10 cellular contexts compared by ENCODE assay signal in genomic region chr2:73069041-73069854, GRCh38. TPM values are rescaled to one million over a fixed set of nuclear protein-coding genes. Genes with fewer than 3 reads are reported as not detected.
DNase-seq lines count a peak whose midpoint lies in the region; ATAC-seq and TF ChIP-seq lines count a peak whose summit lies in the region.
"Had no signal": no experiment of that assay in that cellular context is flagged by ENCODE, and none has a peak within 500 bp of the region (broad histone marks: within the 10 kb centered on the region; RNA-seq: fewer than 3 reads in every experiment).

No MANE protein-coding gene starts in this region.

- peaks cover 33% of the 10 kb centered on the region for H3K79me2 ChIP-seq in PC-9 (ENCODE audit: low read depth)

- intact Hi-C loops in PC-9 (cut with micrococcal nuclease; ENCODE audit: unreplicated experiment) = no loop called here

- H3K9me3 Mint-ChIP-seq in endodermal cell = no peaks in the 10 kb centered on the region

- no peak overlapping the region for H3K9ac ChIP-seq in endodermal cell (ENCODE audit: extremely low read depth, low read length, poor library complexity, severe bottlenecking)

- DNase-seq in GM03348 (ENCODE audit: low spot score) = peak; percentile 32
- DNase-seq in PC-9 = no peak
- DNase-seq in endodermal cell = peak; percentile 45
- DNase-seq in retinal pigment epithelial cell (ENCODE audit: low read depth) = no peak
- DNase-seq in RWPE1 (ENCODE audit: low spot score) = no peak
- DNase-seq in NCI-H2107 (lab: John Stamatoyannopoulos, UW) = no peak
- DNase-seq: activated CD4-positive, alpha-beta T cell treated with anti-CD3 and anti-CD28 coated beads for 1 hour had no signal

- H3K9me3 ChIP-seq in PC-9 (ENCODE audit: insufficient read depth, low read depth) (no peaks in the 10 kb centered on the region), endodermal cell (ENCODE audit: control insufficient read depth, low read length) (no peaks in the 10 kb centered on the region)
- H3K9me3 ChIP-seq: mucosa of descending colon had no signal

- H3K36me3 ChIP-seq in PC-9 (ENCODE audit: low read depth) (no peaks in the 10 kb centered on the region), endodermal cell (ENCODE audit: control insufficient read depth, insufficient read depth, low read length) (no peaks in the 10 kb centered on the region)

- no TSS peak for BruUV-seq in PC-9 (replicated peaks; lab: Mats Ljungman, UMichigan)

- H3K27ac Mint-ChIP-seq in endodermal cell = no peak overlapping the region

- peaks cover 8% of the 10 kb centered on the region; the same call in 1 of the 2 replicates for H3F3A ChIP-seq in PC-9 (ENCODE audit: insufficient read depth, low read depth)

- ATAC-seq in HG03039 (IDR thresholded peaks at IDR 0.05; ENCODE audit: unreplicated experiment) = no peak
- no peak for ATAC-seq in GM21825 (IDR thresholded peaks at IDR 0.05; ENCODE audit: unreplicated experiment)
- ATAC-seq: mucosa of descending colon had no signal

- H3K36me3 Mint-ChIP-seq in endodermal cell (ENCODE audit: low read depth) = peaks cover 10% of the 10 kb centered on the region

- H2AFZ ChIP-seq in PC-9 = peak overlapping the region; percentile 96; the same call in 1 of the 2 replicates

- no peaks in the 10 kb centered on the region for H4K20me1 ChIP-seq in PC-9 (ENCODE audit: insufficient read depth)

- peak overlapping the region; percentile 99 for H3K4me3 ChIP-seq in PC-9
- peak overlapping the region; percentile 95 for H3K4me3 ChIP-seq in endodermal cell (ENCODE audit: low read length)
- peak overlapping the region; percentile 86 for H3K4me3 ChIP-seq in retinal pigment epithelial cell (ENCODE audit: low read length)

- no peaks in the 10 kb centered on the region for H3K27me3 ChIP-seq in PC-9 (ENCODE audit: insufficient read depth, low read depth)
- no peaks in the 10 kb centered on the region for H3K27me3 ChIP-seq in endodermal cell (ENCODE audit: control insufficient read depth, insufficient read depth, low read length, poor library complexity, severe bottlenecking)

- peak overlapping the region; percentile 87 for H3K4me3 Mint-ChIP-seq in endodermal cell

- CTCF ChIA-PET in PC-9 (lab: Charles Lee) = no interaction called here
- CTCF ChIA-PET in RWPE1 (lab: Yijun Ruan, JAX) = interaction anchor here (0.5 kb wide), 1 partner anchor 124 kb away, joined by 3 read pairs; no protein-coding TSS in a partner anchor

- POLR2A ChIA-PET in PC-9 (lab: Charles Lee; ENCODE audit: unreplicated experiment) (no interaction called here), RWPE1 (lab: Yijun Ruan, JAX; ENCODE audit: low non-redundant PET) (no interaction called here)

- H3K4me2 ChIP-seq in PC-9 = peak overlapping the region; percentile 81

- 84 to 93% methylated on average over 4 to 7 of the region's 7 CpGs for WGBS in endodermal cell (ENCODE audit: insufficient coverage in 1 of 2, insufficient read length in 1 of 2), 2 experiments

- TF ChIP-seq CTCF in PC-9 (conservative IDR thresholded peaks at IDR 0.05) (no peak), endodermal cell (conservative IDR thresholded peaks at IDR 0.05) (no peak), retinal pigment epithelial cell (conservative IDR thresholded peaks at IDR 0.05; ENCODE audit: low read depth, low read length) (no peak), RWPE1 (conservative IDR thresholded peaks at IDR 0.05; ENCODE audit: low read depth) (no peak)

- no peak overlapping the region for H3K27ac ChIP-seq in PC-9
- no peak overlapping the region for H3K27ac ChIP-seq in endodermal cell (ENCODE audit: low read depth, low read length)
- H3K27ac ChIP-seq in RWPE1 = no peak overlapping the region

- peaks cover 32% of the 10 kb centered on the region for H3K4me1 Mint-ChIP-seq in endodermal cell

- no peaks in the 10 kb centered on the region for H3K9me2 ChIP-seq in PC-9 (ENCODE audit: insufficient read depth)

- H3K27me3 Mint-ChIP-seq in endodermal cell (ENCODE audit: insufficient read depth) = no peaks in the 10 kb centered on the region

- peaks cover 21% of the 10 kb centered on the region for H3K4me1 ChIP-seq in PC-9 (replicated peaks; ENCODE audit: insufficient read depth)
- H3K4me1 ChIP-seq in endodermal cell (ENCODE audit: control insufficient read depth, insufficient read depth, low read length) = peaks cover 3% of the 10 kb centered on the region

RNA-seq across cellular contexts. Expression of gene SFXN5, which starts 2.3 kb away (rescaled TPM):
- total RNA-seq in PC-9 (2021) (12.5 and 15.2 TPM in 2 replicates), endodermal cell (10 to 100 TPM; 30.7 to 32.8 TPM)
- polyA plus RNA-seq in endodermal cell (2013, experiment 1 of 2) = 10.0 TPM
- 13.1 TPM for polyA plus RNA-seq in endodermal cell (2013, experiment 2 of 2)

RNA-seq across cellular contexts. Expression of gene RAB11FIP5, which starts 43.5 kb away (rescaled TPM):
- total RNA-seq in PC-9 (2021) (24.4 and 25.0 TPM in 2 replicates), endodermal cell (10 to 100 TPM; 12.1 to 17.3 TPM)
- polyA plus RNA-seq in endodermal cell (2013, experiment 1 of 2) = 6.5 TPM
- 5.5 TPM for polyA plus RNA-seq in endodermal cell (2013, experiment 2 of 2)

Comparison
In these comparisons a context has a peak if more than half of its experiments do, and no peak if none do; other contexts are left out.
1. DNase-seq: peak in GM03348 (single experiment) and endodermal cell (single experiment); none in PC-9 (0 of 2), retinal pigment epithelial cell (single experiment), RWPE1 (single experiment) and NCI-H2107 (single experiment).
2. Peak in every context shown above with its lines, with median percentiles within 50 percentile points of each other: H3K4me3 ChIP-seq.